26 cellular contexts compared by ENCODE assay signal in genomic region chr10:4720463-4720862, GRCh38.
DNase-seq lines count a peak whose midpoint lies in the region; ATAC-seq, FAIRE-seq and TF ChIP-seq lines count a peak whose summit lies in the region.
"Had no signal": no experiment of that assay in that cellular context is flagged by ENCODE, and none has a peak within 500 bp of the region (broad histone marks: within the 10 kb centered on the region; RNA-seq: fewer than 3 reads in every experiment).

No MANE protein-coding gene starts in this region.

- H3K4me3 ChIP-seq in HepG2 (replicated peaks in 1 of 3; ENCODE audit: insufficient read depth in 1 of 3, low read depth in 2 of 3, low read length in 3 of 3) (no peak overlapping the region), right lobe of liver (no peak overlapping the region), astrocyte (ENCODE audit: insufficient read depth, low read depth, low read length) (no peak overlapping the region)
- H3K4me3 ChIP-seq: gastroesophageal sphincter, mucosa of descending colon, transverse colon had no signal

- ATAC-seq in HepG2 (no peak), right lobe of liver (no peak), T-cell (replicated peaks in 1 of 4) (no peak)
- ATAC-seq: gastroesophageal sphincter, mucosa of descending colon had no signal

- in situ Hi-C loops in HepG2 (cut with HindIII; ENCODE audit: extremely low pct_ligation_motif_present, low pct_unique_long_range_greater_than_20kb): no loop called here

- H3K9me3 Mint-ChIP-seq in astrocyte (ENCODE audit: unreplicated experiment): no peaks in the 10 kb centered on the region
- H3K9me3 Mint-ChIP-seq in T-cell: no peaks in the 10 kb centered on the region
- H3K9me3 Mint-ChIP-seq: activated CD4-positive, alpha-beta memory T cell treated with anti-CD3 and anti-CD28 coated beads, Interleukin-2, amount 10 ng/mL, durations not matched to agents 7 days and 5 days had no signal

- no peak for DNase-seq in HepG2 (ENCODE audit: low spot score)
- DNase-seq in right lobe of liver: no peak
- no peak for DNase-seq in astrocyte (ENCODE audit: low read depth)
- no peak for DNase-seq in T-cell
- DNase-seq in NCI-H82 treated with DMSO at 0.1 percent for 48 hours (lab: John Stamatoyannopoulos, UW; ENCODE audit: unreplicated experiment): no peak
- no peak for DNase-seq in glomerular visceral epithelial cell (ENCODE audit: extremely low spot score)
- no peak for DNase-seq in NCI-H2196 (lab: John Stamatoyannopoulos, UW; ENCODE audit: unreplicated experiment)
- DNase-seq: activated CD4-positive, alpha-beta memory T cell treated with anti-CD3 and anti-CD28 coated beads, Interleukin-2, amount 10 ng/mL, durations not matched to agents 7 days and 5 days; activated CD4-positive, CD25-positive, alpha-beta regulatory T cell treated with anti-CD3 and anti-CD28 coated beads, Interleukin-2, amount 50 U/mL, for 72 hours; activated effector memory CD4-positive, alpha-beta T cell treated with anti-CD3 and anti-CD28 coated beads, Interleukin-2, amount 50 U/mL, for 16 hours; C1 segment of cervical spinal cord; Caco-2; effector memory CD4-positive, alpha-beta T cell; erythroblast; GOT3; hypothalamus; islet precursor cell; mucosa of descending colon; SHP77; transverse colon had no signal

- H3K36me3 Mint-ChIP-seq in astrocyte (ENCODE audit: low read depth, unreplicated experiment): no peaks in the 10 kb centered on the region
- no peaks in the 10 kb centered on the region for H3K36me3 Mint-ChIP-seq in T-cell
- H3K36me3 Mint-ChIP-seq: brain had no signal

- H3K27ac ChIP-seq in HepG2 (ENCODE audit: extremely low read length, insufficient read depth, low read length) (no peak overlapping the region), right lobe of liver (no peak overlapping the region), astrocyte (ENCODE audit: low read depth, low read length) (no peak overlapping the region)
- H3K27ac ChIP-seq: gastroesophageal sphincter, transverse colon had no signal

- FAIRE-seq in HepG2 (lab: Jason Lieb, UNC): no peak
- FAIRE-seq in astrocyte (lab: Jason Lieb, UNC): no peak
- FAIRE-seq in islet of Langerhans (lab: Jason Lieb, UNC): peak; percentile 13
- FAIRE-seq: colon, HTR-8/SVneo, TTC549 had no signal

- TF ChIP-seq EP300 in HepG2 (IDR thresholded peaks at IDR 0.05; ENCODE audit: low read depth in 2 of 2, low read length in 2 of 2) (no peak), HepG2 (CRISPR knock-in tag; IDR thresholded peaks at IDR 0.05; ENCODE audit: borderline replicate concordance) (no peak)

- TF ChIP-seq CTCF in HepG2 (CRISPR knock-in tag; IDR thresholded peaks at IDR 0.05) (no peak), right lobe of liver (IDR thresholded peaks at IDR 0.05) (no peak), astrocyte (IDR thresholded peaks at IDR 0.05; ENCODE audit: insufficient read depth, low read depth, low read length) (no peak)

- H3K4me1 ChIP-seq in HepG2 (ENCODE audit: insufficient read depth, low read length): no peaks in the 10 kb centered on the region
- H3K4me1 ChIP-seq in right lobe of liver: no peaks in the 10 kb centered on the region
- H3K4me1 ChIP-seq in astrocyte (ENCODE audit: insufficient read depth, low read length): peaks cover under 1% of the 10 kb centered on the region

- H3K4me2 ChIP-seq in HepG2 (ENCODE audit: low read depth, low read length): no peak overlapping the region
- H3K4me2 ChIP-seq in astrocyte (ENCODE audit: low read length): no peak overlapping the region

- H4K20me1 ChIP-seq in HepG2 (ENCODE audit: insufficient read depth, low read length): no peaks in the 10 kb centered on the region
- no peaks in the 10 kb centered on the region for H4K20me1 ChIP-seq in astrocyte (ENCODE audit: insufficient read depth, low read length)

- H3K36me3 ChIP-seq in HepG2 (replicated peaks in 1 of 2; ENCODE audit: control insufficient read depth in 1 of 2, insufficient read depth in 2 of 2, low read length in 2 of 2) (no peaks in the 10 kb centered on the region), right lobe of liver (no peaks in the 10 kb centered on the region), astrocyte (ENCODE audit: insufficient read depth, low read length) (no peaks in the 10 kb centered on the region)
- H3K36me3 ChIP-seq: gastroesophageal sphincter, transverse colon had no signal

- H3K27ac Mint-ChIP-seq in astrocyte (ENCODE audit: unreplicated experiment): peak overlapping the region; percentile 36
- H3K27ac Mint-ChIP-seq in T-cell: no peak overlapping the region
- H3K27ac Mint-ChIP-seq: activated CD4-positive, alpha-beta memory T cell treated with anti-CD3 and anti-CD28 coated beads, Interleukin-2, amount 10 ng/mL, durations not matched to agents 7 days and 5 days; brain had no signal

- H3K27me3 ChIP-seq in HepG2 (ENCODE audit: control insufficient read depth in 1 of 2, insufficient read depth in 2 of 2, low read length in 2 of 2): 0 out of 5 replicates have a peak, but pooled peaks cover 0 to 1% of the 10 kb centered on the region in 2 experiments
- no peaks in the 10 kb centered on the region for H3K27me3 ChIP-seq in right lobe of liver
- no peaks in the 10 kb centered on the region for H3K27me3 ChIP-seq in astrocyte (ENCODE audit: insufficient read depth, low read length)
- H3K27me3 ChIP-seq: gastroesophageal sphincter, transverse colon had no signal

- intact Hi-C loops in HepG2 (cut with micrococcal nuclease; ENCODE audit: unreplicated experiment) (no loop called here), right lobe of liver (cut with DNase I) (no loop called here)

- CTCF ChIA-PET in HepG2 (lab: Yijun Ruan, JAX; ENCODE audit: low intra/inter-chr PET ratio, low total read pairs): no interaction called here
- CTCF ChIA-PET in T-cell (lab: Charles Lee): no interaction called here

- TF ChIP-seq POLR2A in HepG2 (IDR thresholded peaks at IDR 0.05; ENCODE audit: insufficient read depth in 1 of 2, low read depth in 2 of 2, low read length in 2 of 2): no peak
- no peak for TF ChIP-seq POLR2A in right lobe of liver (IDR thresholded peaks at IDR 0.05)

- BruUV-seq in HepG2 (replicated peaks; lab: Mats Ljungman, UMichigan): no TSS peak

- H3K9ac ChIP-seq in HepG2 (ENCODE audit: insufficient read depth, low read depth, low read length) (no peak overlapping the region), astrocyte (ENCODE audit: low read length) (no peak overlapping the region)

- H3K4me1 Mint-ChIP-seq in astrocyte (ENCODE audit: low read depth, unreplicated experiment) (peaks cover 11% of the 10 kb centered on the region), T-cell (no peaks in the 10 kb centered on the region)
- H3K4me1 Mint-ChIP-seq: activated CD4-positive, alpha-beta memory T cell treated with anti-CD3 and anti-CD28 coated beads, Interleukin-2, amount 10 ng/mL, durations not matched to agents 7 days and 5 days had no signal

- POLR2A ChIA-PET in HepG2 (lab: Yijun Ruan, JAX) (no interaction called here), T-cell (lab: Charles Lee) (no interaction called here)

- no peaks in the 10 kb centered on the region for H3K27me3 Mint-ChIP-seq in astrocyte (ENCODE audit: low read depth, unreplicated experiment)
- H3K27me3 Mint-ChIP-seq in T-cell: peaks cover 5 to 7% of the 10 kb centered on the region in 2 donors

- no peak overlapping the region for H2AFZ ChIP-seq in HepG2 (ENCODE audit: low read length)
- no peak overlapping the region for H2AFZ ChIP-seq in astrocyte (ENCODE audit: low read depth, low read length)

- no peak for TF ChIP-seq RAD21 in HepG2 (CRISPR knock-in tag; IDR thresholded peaks at IDR 0.05)

- WGBS in HepG2 (ENCODE audit: low lambda C conversion rate): 0% methylated on average over 1 of the region's 1 CpG
- WGBS in right lobe of liver (ENCODE audit: insufficient coverage, low coverage, low lambda C conversion rate, missing lambda C conversion rate): 29% methylated on average over 1 of the region's 1 CpG

- H3K9me3 ChIP-seq in HepG2 (ENCODE audit: low read length): 0 out of 2 replicates have a peak, but pooled peaks cover 3% of the 10 kb centered on the region
- no peaks in the 10 kb centered on the region for H3K9me3 ChIP-seq in right lobe of liver
- no peaks in the 10 kb centered on the region for H3K9me3 ChIP-seq in astrocyte (ENCODE audit: insufficient read depth, low read depth, low read length)
- H3K9me3 ChIP-seq: Caco-2, gastroesophageal sphincter, mucosa of descending colon, transverse colon had no signal

- H3K4me3 Mint-ChIP-seq in astrocyte (ENCODE audit: unreplicated experiment): no peak overlapping the region
- no peak overlapping the region for H3K4me3 Mint-ChIP-seq in T-cell
- H3K4me3 Mint-ChIP-seq: activated CD4-positive, alpha-beta memory T cell treated with anti-CD3 and anti-CD28 coated beads, Interleukin-2, amount 10 ng/mL, durations not matched to agents 7 days and 5 days; brain had no signal

- H3K79me2 ChIP-seq in HepG2 (ENCODE audit: insufficient read depth, low read length) (no peaks in the 10 kb centered on the region), astrocyte (ENCODE audit: insufficient read depth, low read length) (no peaks in the 10 kb centered on the region)

TF ChIP-seq in HepG2, 621 proteins besides CTCF, POLR2A, EP300 and RAD21:
- TF ChIP-seq MAFK (conservative IDR thresholded peaks at IDR 0.05 in 1 of 2, IDR thresholded peaks at IDR 0.05 in 1 of 2; ENCODE audit: low read length in 2 of 2): peak; percentile 57 to 85; a peak in 3 of 4 replicates
- no peak for TF ChIP-seq TRAFD1 (CRISPR knock-in tag; IDR thresholded peaks at IDR 0.05; ENCODE audit: borderline replicate concordance)
- TF ChIP-seq MAFF (IDR thresholded peaks at IDR 0.05; ENCODE audit: low read depth, low read length): peak; percentile 73
